In genomic region chr2:166138667-166139066, GRCh38 we compare ENCODE assay signal across 30 cellular contexts. TPM values are rescaled to one million over a fixed set of nuclear protein-coding genes. Genes with fewer than 3 reads are reported as not detected.
"Had no signal": no experiment of that assay in that cellular context is flagged by ENCODE, and none has a peak within 500 bp of the region (broad histone marks: within the 10 kb centered on the region; RNA-seq: fewer than 3 reads in every experiment).

No MANE protein-coding gene starts in this region.

- FAIRE-seq: urothelium cell line had no signal

- DNase-seq: stimulated activated CD4-positive, alpha-beta T cell treated with anti-CD3 and anti-CD28 coated beads, Interleukin-2, amount 100 ng/mL, for 48 hours; stimulated activated CD4-positive, alpha-beta T cell treated with anti-CD3 and anti-CD28 coated beads, Interleukin-4, amount 100 ng/mL, for 1 hour; stimulated activated CD4-positive, alpha-beta T cell treated with anti-CD3 and anti-CD28 coated beads, Interleukin-4, amount 100 ng/mL, for 24 hours; stimulated activated CD4-positive, alpha-beta T cell treated with anti-CD3 and anti-CD28 coated beads, Interleukin-4, amount 100 ng/mL, for 4 hours; stimulated activated CD8-positive, alpha-beta memory T cell treated with anti-CD3 and anti-CD28 coated beads, Interleukin-4, amount 100 ng/mL, for 48 hours; stimulated activated naive B cell treated with anti-CD40 and anti-IgM and Interleukin-4, amounts not matched to agents 10 μg/mL and 1 μg/mL and 100 μg/mL, for 72 hours; stimulated activated naive CD4-positive, alpha-beta T cell; stimulated activated naive CD4-positive, alpha-beta T cell treated with Interleukin-2 at 50 U/mL for 16 hours; stimulated activated naive CD8-positive, alpha-beta T cell treated with anti-CD3 and anti-CD28 coated beads, Interleukin-15, amount 100 ng/mL, for 72 hours; stimulated activated naive CD8-positive, alpha-beta T cell treated with anti-CD3 and anti-CD28 coated beads, Interleukin-15, Interleukin-2, amounts not matched to agents 100 U/mL and 50 U/mL, for 24 hours; stomach; substantia nigra; testis; thyroid gland; tibial artery; transverse colon; trophoblast cell; upper lobe of left lung; upper lobe of right lung; uterus had no signal

- H3K4me3 ChIP-seq: stomach, suprapubic skin, testis, thoracic aorta, thyroid gland, tibial artery, tibial nerve, transverse colon, upper lobe of left lung, upper lobe of right lung, uterus, vagina had no signal

- H3K27ac ChIP-seq: stomach, suprapubic skin, testis, thoracic aorta, thyroid gland, tibial artery, tibial nerve, transverse colon, upper lobe of left lung, upper lobe of right lung, uterus, vagina had no signal

- H3K9me3 ChIP-seq: stomach, suprapubic skin, testis, thoracic aorta, thyroid gland, tibial artery, tibial nerve, transverse colon, upper lobe of left lung, upper lobe of right lung, uterus, vagina had no signal

- H3K4me1 ChIP-seq: stomach, suprapubic skin, testis, thyroid gland, tibial artery, tibial nerve, transverse colon, upper lobe of right lung, uterus, vagina had no signal

- H3K36me3 ChIP-seq: stomach, suprapubic skin, thoracic aorta, thyroid gland, tibial artery, tibial nerve, upper lobe of left lung, upper lobe of right lung, uterus, vagina had no signal

- ATAC-seq: stimulated activated effector memory CD8-positive, alpha-beta T cell treated with anti-CD3 and anti-CD28 coated beads, Interleukin-12 subunit alpha, Interleukin-12 subunit beta, amount 100 ng/mL, for 72 hours; stimulated activated memory B cell treated with anti-CD40 and anti-IgM and Interleukin-4, amounts not matched to agents 10 μg/mL and 1 μg/mL and 100 μg/mL, for 72 hours; stimulated activated naive B cell treated with anti-CD40 and anti-IgM and Interleukin-4, amounts not matched to agents 10 μg/mL and 1 μg/mL and 100 μg/mL, for 72 hours; stimulated activated naive CD8-positive, alpha-beta T cell treated with anti-CD3 and anti-CD28 coated beads, Interleukin-15, amount 100 ng/mL, for 72 hours; stimulated activated naive CD8-positive, alpha-beta T cell treated with anti-CD3 and anti-CD28 coated beads, Interleukin-15, Interleukin-2, amounts not matched to agents 100 U/mL and 50 U/mL, for 24 hours; upper lobe of right lung had no signal

- H3K27me3 ChIP-seq: stomach, suprapubic skin, testis, thyroid gland, tibial artery, tibial nerve, transverse colon, upper lobe of left lung, upper lobe of right lung, uterus, vagina had no signal

RNA-seq across cellular contexts. Expression of gene SCN1A, which starts 10.8 kb away (rescaled TPM):
- total RNA-seq: subcutaneous adipose tissue, suprapubic skin, thoracic aorta, thyroid gland, tibial nerve, transverse colon, ureter, vagina had no signal
- polyA plus RNA-seq: stomach, urinary bladder had no signal
